ENCODE assay signal across 16 cellular contexts in genomic region chr10:35041502-35041879, GRCh38. TPM values are rescaled to one million over a fixed set of nuclear protein-coding genes. Genes with fewer than 3 reads are reported as not detected.
DNase-seq lines count a peak whose midpoint lies in the region; ATAC-seq, FAIRE-seq and TF ChIP-seq lines count a peak whose summit lies in the region.
"Had no signal": no experiment of that assay in that cellular context is flagged by ENCODE, and none has a peak within 500 bp of the region (broad histone marks: within the 10 kb centered on the region; RNA-seq: fewer than 3 reads in every experiment).

No MANE protein-coding gene starts in this region.

- POLR2A ChIA-PET in HepG2 (lab: Yijun Ruan, JAX) = no interaction called here
- POLR2A ChIA-PET in naive thymus-derived CD8-positive, alpha-beta T cell (lab: Charles Lee) = no interaction called here

- H3K27me3 Mint-ChIP-seq in naive thymus-derived CD8-positive, alpha-beta T cell = no peaks in the 10 kb centered on the region
- H3K27me3 Mint-ChIP-seq: memory B cell had no signal

- WGBS in HepG2 (ENCODE audit: low lambda C conversion rate) = 88% methylated on average over 9 of the region's 9 CpGs
- 69% methylated on average over 5 of the region's 9 CpGs for WGBS in right lobe of liver (ENCODE audit: insufficient coverage, low coverage, low lambda C conversion rate, missing lambda C conversion rate)

- no peak for ATAC-seq in HepG2
- no peak for ATAC-seq in right lobe of liver
- no peak for ATAC-seq in naive thymus-derived CD8-positive, alpha-beta T cell

- peaks cover 4 to 11% (median 7%) of the 10 kb centered on the region in 4 donors for H3K4me1 Mint-ChIP-seq in naive thymus-derived CD8-positive, alpha-beta T cell
- H3K4me1 Mint-ChIP-seq: memory B cell had no signal

- H3K4me2 ChIP-seq in HepG2 (ENCODE audit: low read depth, low read length) = no peak overlapping the region

- no peaks in the 10 kb centered on the region for H4K20me1 ChIP-seq in HepG2 (ENCODE audit: insufficient read depth, low read length)

- H3K4me1 ChIP-seq in HepG2 (ENCODE audit: insufficient read depth, low read length) = no peaks in the 10 kb centered on the region
- H3K4me1 ChIP-seq in right lobe of liver = peaks cover 0 to 10% (median 0%) of the 10 kb centered on the region in 4 donors
- peaks cover 18% of the 10 kb centered on the region for H3K4me1 ChIP-seq in adipocyte (ENCODE audit: control insufficient read depth, insufficient read depth, low read length)
- H3K4me1 ChIP-seq in HAP-1 = peaks cover 16% of the 10 kb centered on the region

- intact Hi-C loops in HepG2 (cut with micrococcal nuclease; ENCODE audit: unreplicated experiment) = no loop called here
- intact Hi-C loops in right lobe of liver (cut with DNase I) = no loop called here

- in situ Hi-C loops in HepG2 (cut with HindIII; ENCODE audit: extremely low pct_ligation_motif_present, low pct_unique_long_range_greater_than_20kb) (no loop called here), HAP-1 (cut with MboI; ENCODE audit: low sequenced_read_pairs) (no loop called here)

- H3K27ac ChIP-seq in HepG2 (ENCODE audit: extremely low read length, insufficient read depth, low read length) (no peak overlapping the region), right lobe of liver (no peak overlapping the region)
- H3K27ac ChIP-seq: ovary had no signal

- H3K27ac Mint-ChIP-seq in naive thymus-derived CD8-positive, alpha-beta T cell = peak overlapping the region in 2 of 10 donors; percentile 1 to 36
- H3K27ac Mint-ChIP-seq: memory B cell had no signal

- H3K9me3 ChIP-seq in HepG2 (ENCODE audit: low read length) (no peaks in the 10 kb centered on the region), right lobe of liver (no peaks in the 10 kb centered on the region), adipocyte (ENCODE audit: control insufficient read depth, low read length) (no peaks in the 10 kb centered on the region), HAP-1 (no peaks in the 10 kb centered on the region)
- H3K9me3 ChIP-seq: ovary, spleen had no signal

- H3K36me3 ChIP-seq in HepG2 (replicated peaks in 1 of 2; ENCODE audit: control insufficient read depth in 1 of 2, insufficient read depth in 2 of 2, low read length in 2 of 2) (peaks cover 11 to 53% of the 10 kb centered on the region in 2 experiments), right lobe of liver (peaks cover 0 to 9% (median 4%) of the 10 kb centered on the region in 4 donors), adipocyte (ENCODE audit: control insufficient read depth, insufficient read depth, low read length, severe bottlenecking) (peaks cover 29% of the 10 kb centered on the region), HAP-1 (replicated peaks) (peaks cover 11% of the 10 kb centered on the region)
- H3K36me3 ChIP-seq: ovary had no signal

- H3K9me3 Mint-ChIP-seq in naive thymus-derived CD8-positive, alpha-beta T cell = no peaks in the 10 kb centered on the region
- H3K9me3 Mint-ChIP-seq: memory B cell had no signal

- H3K27me3 ChIP-seq in HepG2 (ENCODE audit: control insufficient read depth in 1 of 2, insufficient read depth in 2 of 2, low read length in 2 of 2) = no peaks in the 10 kb centered on the region
- no peaks in the 10 kb centered on the region for H3K27me3 ChIP-seq in right lobe of liver
- H3K27me3 ChIP-seq in adipocyte (replicated peaks; ENCODE audit: control insufficient read depth, insufficient read depth, low read length) = no peaks in the 10 kb centered on the region
- H3K27me3 ChIP-seq in HAP-1 (ENCODE audit: low read depth) = no peaks in the 10 kb centered on the region
- H3K27me3 ChIP-seq: ovary, spleen had no signal

- DNase-seq in HepG2 (ENCODE audit: low spot score) (no peak), right lobe of liver (no peak), adipocyte (ENCODE audit: low read depth) (peak; percentile 34), islet precursor cell (peak; percentile 82), COR-L47 (lab: John Stamatoyannopoulos, UW) (no peak), HAP-1 (ENCODE audit: low spot score in 2 of 2) (no peak)
- no peak for DNase-seq in naive thymus-derived CD8-positive, alpha-beta T cell
- DNase-seq in stimulated activated CD4-positive, alpha-beta T cell treated with anti-CD3 and anti-CD28 coated beads, Interleukin-2, amount 100 ng/mL, for 24 hours = no peak
- DNase-seq: activated CD4-positive, alpha-beta T cell treated with anti-CD3 and anti-CD28 coated beads for 1 hour; activated T-cell treated with anti-CD3 and anti-CD28 coated beads, Interleukin-2, amount 50 U/mL, for 48 hours; NCI-H1105; OCI-M1; ovary; spleen; T-helper 1 cell had no signal

- TF ChIP-seq EP300 in HepG2 (IDR thresholded peaks at IDR 0.05; ENCODE audit: low read depth in 2 of 2, low read length in 2 of 2) = no peak
- TF ChIP-seq EP300 in HepG2 (CRISPR knock-in tag; IDR thresholded peaks at IDR 0.05; ENCODE audit: borderline replicate concordance) = no peak

- CTCF ChIA-PET in HepG2 (lab: Yijun Ruan, JAX; ENCODE audit: low intra/inter-chr PET ratio, low total read pairs) = no interaction called here

- TF ChIP-seq CTCF in HepG2 (CRISPR knock-in tag; IDR thresholded peaks at IDR 0.05) (no peak), right lobe of liver (IDR thresholded peaks at IDR 0.05) (no peak)

- no TSS peak for BruUV-seq in HepG2 (replicated peaks; lab: Mats Ljungman, UMichigan)

- no peak for TF ChIP-seq RAD21 in HepG2 (CRISPR knock-in tag; IDR thresholded peaks at IDR 0.05)

- H3K4me3 Mint-ChIP-seq in naive thymus-derived CD8-positive, alpha-beta T cell = no peak overlapping the region
- H3K4me3 Mint-ChIP-seq: memory B cell had no signal

- H3K4me3 ChIP-seq in HepG2 (replicated peaks in 1 of 3; ENCODE audit: insufficient read depth in 1 of 3, low read depth in 2 of 3, low read length in 3 of 3) (no peak overlapping the region), right lobe of liver (no peak overlapping the region), adipocyte (ENCODE audit: low read length) (no peak overlapping the region), HAP-1 (no peak overlapping the region)
- H3K4me3 ChIP-seq: ovary, spleen had no signal

- no peak for TF ChIP-seq POLR2A in HepG2 (IDR thresholded peaks at IDR 0.05; ENCODE audit: insufficient read depth in 1 of 2, low read depth in 2 of 2, low read length in 2 of 2)
- TF ChIP-seq POLR2A in right lobe of liver (IDR thresholded peaks at IDR 0.05) = no peak

- no peak for FAIRE-seq in HepG2 (lab: Jason Lieb, UNC)

- no peak overlapping the region for H2AFZ ChIP-seq in HepG2 (ENCODE audit: low read length)

- H3K9ac ChIP-seq in HepG2 (ENCODE audit: insufficient read depth, low read depth, low read length) = no peak overlapping the region
- H3K9ac ChIP-seq in adipocyte (ENCODE audit: low read length) = no peak overlapping the region

- peaks cover 0 to 83% (median 33%) of the 10 kb centered on the region in 3 donors for H3K36me3 Mint-ChIP-seq in naive thymus-derived CD8-positive, alpha-beta T cell

- H3K79me2 ChIP-seq in HepG2 (ENCODE audit: insufficient read depth, low read length) = no peaks in the 10 kb centered on the region

TF ChIP-seq in HepG2, 621 proteins besides CTCF, POLR2A, EP300 and RAD21:
- TF ChIP-seq CEBPB (IDR thresholded peaks at IDR 0.05; ENCODE audit: borderline replicate concordance, low read depth, low read length) (peak; percentile 48), TAF1 (CRISPR knock-in tag; IDR thresholded peaks at IDR 0.05) (no peak)

RNA-seq across cellular contexts. Expression of gene CUL2, which starts 48.6 kb away (rescaled TPM):
- total RNA-seq in HepG2 (2016; rRNA removed; fragmentation: Illumina TruSeq; extraction: Trizol) (33.1 and 48.2 TPM in 2 replicates), right lobe of liver (10 to 100 TPM; 13.2 to 20.4 (median 15.9) TPM)
- total RNA-seq in HepG2 (2016; cell fraction: cytosol; rRNA removed; fragmentation: Illumina TruSeq; extraction: Trizol; ENCODE audit: low read depth) = 10.9 and 12.3 TPM in 2 replicates
- total RNA-seq in HepG2 (2016; cell fraction: insoluble cytoplasmic fraction; rRNA removed; fragmentation: Illumina TruSeq; extraction: Trizol) = 35.6 and 42.8 TPM in 2 replicates
- total RNA-seq in HepG2 (2016; cell fraction: membrane; rRNA removed; fragmentation: Illumina TruSeq; extraction: Trizol) = 25.2 and 28.9 TPM in 2 replicates
- 28.4 and 32.1 TPM in 2 replicates for total RNA-seq in HepG2 (2016; cell fraction: nucleus; rRNA removed; fragmentation: Illumina TruSeq; extraction: Trizol)
- 7.1 and 9.6 TPM in 2 replicates for polyA plus RNA-seq in HepG2 (2011; rRNA removed)
- polyA plus RNA-seq in HepG2 (2011; cell fraction: cytosol; rRNA removed) = 4.9 and 7.1 TPM in 2 replicates
- 3.2 and 3.3 TPM in 2 replicates for polyA plus RNA-seq in HepG2 (2011; cell fraction: nucleus; rRNA removed)
- polyA plus RNA-seq in HepG2 (2012) = 15.6 and 18.3 TPM in 2 replicates
- 8.0 and 9.0 TPM in 2 replicates for polyA plus RNA-seq in HepG2 (2016; cell fraction: cytosol; fragmentation: Illumina TruSeq; extraction: Trizol; ENCODE audit: low read depth)
- 34.0 and 39.1 TPM in 2 replicates for polyA plus RNA-seq in HepG2 (2016; cell fraction: insoluble cytoplasmic fraction; fragmentation: Illumina TruSeq; extraction: Trizol; ENCODE audit: low read depth)
- 16.4 and 16.9 TPM in 2 replicates for polyA plus RNA-seq in HepG2 (2016; cell fraction: membrane; fragmentation: Illumina TruSeq; extraction: Trizol; ENCODE audit: low read depth)
- polyA plus RNA-seq in HepG2 (2016; cell fraction: nucleus; fragmentation: Illumina TruSeq; extraction: Trizol; ENCODE audit: insufficient read depth, low read depth) = 26.7 and 29.6 TPM in 2 replicates
- polyA minus RNA-seq in HepG2 (2011; rRNA and poly(A)+ RNA removed; ENCODE audit: low replicate concordance) = 7.4 and 12.1 TPM in 2 replicates
- 11.5 and 11.6 TPM in 2 replicates for polyA minus RNA-seq in HepG2 (2011; cell fraction: cytosol; rRNA and poly(A)+ RNA removed)
- 12.2 and 17.9 TPM in 2 replicates for polyA minus RNA-seq in HepG2 (2011; cell fraction: nucleus; rRNA and poly(A)+ RNA removed)
- total RNA-seq in naive thymus-derived CD8-positive, alpha-beta T cell = 10 to 100 TPM; 37.3 to 37.6 TPM
- 10 to 100 TPM; 21.9 to 25.8 (median 22.5) TPM for polyA plus RNA-seq in naive thymus-derived CD8-positive, alpha-beta T cell

Comparison
In these comparisons a context has a peak if more than half of its experiments do, and no peak if none do; other contexts are left out.
1. DNase-seq: peak in adipocyte (single experiment) and islet precursor cell (single experiment); none in HepG2 (single experiment), right lobe of liver (0 of 3), COR-L47 (single experiment), naive thymus-derived CD8-positive, alpha-beta T cell (0 of 10), stimulated activated CD4-positive, alpha-beta T cell treated with anti-CD3 and anti-CD28 coated beads, Interleukin-2, amount 100 ng/mL, for 24 hours (0 of 2) and HAP-1 (0 of 2).